1 cellular context compared by ENCODE assay signal in the genomic region with DNA sequence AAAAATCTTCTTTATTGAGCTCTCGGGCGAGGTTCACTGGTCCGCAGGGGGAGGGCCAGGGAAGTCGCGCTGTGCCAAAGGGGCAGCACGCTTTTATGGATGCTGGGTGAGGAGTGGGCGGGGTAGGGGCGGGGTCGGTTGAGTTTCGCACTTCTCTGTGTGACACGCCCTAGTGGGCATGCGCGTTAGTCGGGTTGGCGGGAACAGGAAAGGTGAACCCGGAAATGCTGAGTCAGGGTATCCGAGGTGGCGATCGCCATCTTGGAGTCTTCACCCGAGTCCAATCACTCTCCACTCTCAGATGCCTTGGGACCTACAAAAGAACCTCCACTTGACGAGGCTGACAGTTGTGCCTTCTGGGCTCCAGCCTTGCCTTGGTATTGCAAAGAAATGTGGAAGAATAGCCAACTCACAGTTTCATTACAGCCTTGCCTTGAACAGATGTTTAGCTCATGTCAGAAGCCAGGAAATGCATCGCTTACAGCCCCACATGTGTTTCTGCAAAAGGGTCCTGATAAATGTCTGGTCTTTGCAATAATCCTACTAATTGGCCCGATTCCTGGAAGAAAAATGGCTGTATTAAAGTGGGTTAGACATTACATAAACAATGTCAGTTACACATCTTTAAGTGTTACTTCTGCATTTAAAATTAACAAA.
TF ChIP-seq lines count a peak whose summit lies in the region.

No MANE protein-coding gene starts in this region.

TF ChIP-seq in K562, 482 proteins besides CTCF, POLR2A, EP300 and RAD21 (continued from another document):
- TF ChIP-seq ARID3A (IDR thresholded peaks at IDR 0.05; ENCODE audit: borderline replicate concordance, low read depth, low read length) (no peak), NR3C1 (CRISPR knock-in tag; IDR thresholded peaks at IDR 0.05) (no peak), U2AF2 (optimal IDR thresholded peaks at IDR 0.05; ENCODE audit: low read depth, low read length) (no peak), ZNF24 (IDR thresholded peaks at IDR 0.05) (no peak), NCOR1 (IDR thresholded peaks at IDR 0.05) (no peak), ZNF785 (CRISPR knock-in tag; IDR thresholded peaks at IDR 0.05) (no peak), ZKSCAN3 (CRISPR knock-in tag; IDR thresholded peaks at IDR 0.05) (no peak), NCOA4 (IDR thresholded peaks at IDR 0.05; ENCODE audit: partially characterized antibody) (no peak), MAFF (IDR thresholded peaks at IDR 0.05; ENCODE audit: low read length) (peak; percentile 55), YY1 (IDR thresholded peaks at IDR 0.05; ENCODE audit: borderline replicate concordance in 1 of 3, control insufficient read depth in 1 of 3, extremely low read depth in 1 of 3, insufficient read depth in 3 of 3, insufficient read length in 1 of 3, insufficient replicate concordance in 2 of 3, low read depth in 1 of 3, low read length in 2 of 3) (no peak), SNRNP70 (optimal IDR thresholded peaks at IDR 0.05; ENCODE audit: low read depth, low read length) (no peak), U2AF1 (optimal IDR thresholded peaks at IDR 0.05; ENCODE audit: low read depth, low read length) (no peak)
- TF ChIP-seq, protein P1, sequence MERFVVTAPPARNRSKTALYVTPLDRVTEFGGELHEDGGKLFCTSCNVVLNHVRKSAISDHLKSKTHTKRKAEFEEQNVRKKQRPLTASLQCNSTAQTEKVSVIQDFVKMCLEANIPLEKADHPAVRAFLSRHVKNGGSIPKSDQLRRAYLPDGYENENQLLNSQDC (CRISPR knock-in tag; IDR thresholded peaks at IDR 0.05) = no peak
- TF ChIP-seq, protein P2, sequence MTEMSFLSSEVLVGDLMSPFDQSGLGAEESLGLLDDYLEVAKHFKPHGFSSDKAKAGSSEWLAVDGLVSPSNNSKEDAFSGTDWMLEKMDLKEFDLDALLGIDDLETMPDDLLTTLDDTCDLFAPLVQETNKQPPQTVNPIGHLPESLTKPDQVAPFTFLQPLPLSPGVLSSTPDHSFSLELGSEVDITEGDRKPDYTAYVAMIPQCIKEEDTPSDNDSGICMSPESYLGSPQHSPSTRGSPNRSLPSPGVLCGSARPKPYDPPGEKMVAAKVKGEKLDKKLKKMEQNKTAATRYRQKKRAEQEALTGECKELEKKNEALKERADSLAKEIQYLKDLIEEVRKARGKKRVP (CRISPR knock-in tag; IDR thresholded peaks at IDR 0.05) = no peak
TF ChIP-seq in K562: peak in this region for 7.
